16 cellular contexts compared by ENCODE assay signal in genomic region chr1:167202049-167202448, GRCh38. TPM values are rescaled to one million over a fixed set of nuclear protein-coding genes. Genes with fewer than 3 reads are reported as not detected.
DNase-seq lines count a peak whose midpoint lies in the region; FAIRE-seq and TF ChIP-seq lines count a peak whose summit lies in the region.
"Had no signal": no experiment of that assay in that cellular context is flagged by ENCODE, and none has a peak within 500 bp of the region (broad histone marks: within the 10 kb centered on the region; RNA-seq: fewer than 3 reads in every experiment).

No MANE protein-coding gene starts in this region.

- H3K79me1 ChIP-seq in H1 (ENCODE audit: low read depth, low read length) = no peaks in the 10 kb centered on the region

- TF ChIP-seq POLR2A in H1 (IDR thresholded peaks at IDR 0.05; ENCODE audit: control extremely low read depth in 1 of 2, low read depth in 2 of 2, low read length in 2 of 2) = no peak
- no peak for TF ChIP-seq POLR2A in lower leg skin (IDR thresholded peaks at IDR 0.05)

- no peak overlapping the region for H2BK15ac ChIP-seq in H1 (ENCODE audit: low read length)

- H3K27me3 ChIP-seq in HAP-1 (ENCODE audit: low read depth) (no peaks in the 10 kb centered on the region), H1 (replicated peaks in 1 of 4; ENCODE audit: control insufficient read depth in 3 of 4, extremely low read depth in 1 of 4, insufficient read depth in 3 of 4, low read length in 3 of 4) (no peaks in the 10 kb centered on the region)

- TF ChIP-seq RAD21 in H1 (IDR thresholded peaks at IDR 0.05 in 1 of 2, conservative IDR thresholded peaks at IDR 0.05 in 1 of 2; ENCODE audit: low read depth in 2 of 2, low read length in 2 of 2) = no peak

- no peaks in the 10 kb centered on the region for H3K23me2 ChIP-seq in H1 (ENCODE audit: low read depth, low read length)

- H3K4me1 ChIP-seq in HAP-1 (peaks cover 8% of the 10 kb centered on the region), H1 (replicated peaks in 1 of 4; ENCODE audit: control insufficient read depth in 3 of 4, insufficient read depth in 4 of 4, low read length in 3 of 4) (peaks cover 3 to 7% (median 6%) of the 10 kb centered on the region in 4 experiments)

- WGBS in H1 (ENCODE audit: extremely low coverage in 1 of 2, insufficient coverage in 1 of 2, insufficient read length in 1 of 2, insufficient replicate concordance in 2 of 2, low coverage in 1 of 2, low lambda C conversion rate in 2 of 2, missing lambda C conversion rate in 1 of 2), 2 experiments = 85% methylated on average over 3 of the region's 3 CpGs; no CpG with 5 or more reads in 1 of the 2 experiments
- 74 to 75% methylated on average over 3 of the region's 3 CpGs for WGBS in lower leg skin, 2 donors

- H3K4ac ChIP-seq in H1 (replicated peaks; ENCODE audit: insufficient read length, low read depth, low read length) = no peak overlapping the region

- no peak overlapping the region for H2AFZ ChIP-seq in H1 (ENCODE audit: low read length)

- H3K14ac ChIP-seq in H1 (ENCODE audit: insufficient read length) = no peak overlapping the region

- no peak overlapping the region for H2BK20ac ChIP-seq in H1 (ENCODE audit: low read length)

- peak; percentile 45 for FAIRE-seq in H1 (lab: Jason Lieb, UNC)
- FAIRE-seq: A204.1, GM12892, HepG2 had no signal

- H4K5ac ChIP-seq in H1 (ENCODE audit: insufficient read length, low read depth, low read length) = no peak overlapping the region

- no peak overlapping the region for H2AK5ac ChIP-seq in H1 (ENCODE audit: low read depth, low read length)

- intact Hi-C loops in lower leg skin (cut with DNase I; ENCODE audit: low total_unique reads) = no loop called here

- CTCF ChIA-PET in H1 (lab: Charles Lee; ENCODE audit: partially characterized antibody) = interaction anchor here (0.7 to 1.4 kb wide), 6 partner anchors 9 to 78 kb away, joined by 3 to 4 read pairs (median 3); no protein-coding TSS in a partner anchor

- in situ Hi-C loops in HAP-1 (cut with MboI; ENCODE audit: low sequenced_read_pairs) = no loop called here

- H4K91ac ChIP-seq in H1 (replicated peaks; ENCODE audit: insufficient read length, low read length) = no peak overlapping the region

- H2BK120ac ChIP-seq in H1 (replicated peaks; ENCODE audit: low read depth, low read length) = no peak overlapping the region

- H3K27ac ChIP-seq in H1 (ENCODE audit: low read depth, low read length) = no peak overlapping the region
- H3K27ac ChIP-seq: C4-2B had no signal

- no peak overlapping the region for H2BK5ac ChIP-seq in H1 (ENCODE audit: low read depth, low read length)

- no peak overlapping the region for H3K4me2 ChIP-seq in H1 (ENCODE audit: insufficient read depth in 1 of 2, low read depth in 2 of 2, low read length in 2 of 2)

- no peak overlapping the region for H3K18ac ChIP-seq in H1 (ENCODE audit: extremely low read depth, low read length)

- no peaks in the 10 kb centered on the region for H4K20me1 ChIP-seq in H1 (replicated peaks in 1 of 2; ENCODE audit: control insufficient read depth in 1 of 2, insufficient read depth in 2 of 2, low read length in 2 of 2)

- no peaks in the 10 kb centered on the region for H3K79me2 ChIP-seq in H1 (ENCODE audit: control insufficient read depth in 1 of 2, insufficient read depth in 2 of 2, low read length in 2 of 2)

- no peak for TF ChIP-seq EP300 in H1 (IDR thresholded peaks at IDR 0.05; ENCODE audit: borderline replicate concordance in 1 of 2, low read depth in 2 of 2, low read length in 2 of 2)

- H3K9ac ChIP-seq in H1 (replicated peaks in 1 of 4; ENCODE audit: extremely low read depth in 1 of 4, low read depth in 3 of 4, low read length in 3 of 4) = no peak overlapping the region

- POLR2A ChIA-PET in H1 (lab: Charles Lee; ENCODE audit: partially characterized antibody) = interaction anchor here (0.8 to 1.6 kb wide), 2 partner anchors 18 to 45 kb away, joined by 3 to 4 read pairs; partner anchors contain the start of gene POU2F1

- no peak overlapping the region for H4K8ac ChIP-seq in H1 (ENCODE audit: extremely low read depth, insufficient read depth, low read length)

- no peak overlapping the region for H3K4me3 ChIP-seq in HAP-1
- H3K4me3 ChIP-seq in H1 (ENCODE audit: extremely low read depth in 1 of 4, insufficient read depth in 2 of 4, low read depth in 3 of 4, low read length in 4 of 4) = no peak overlapping the region
- no peak overlapping the region for H3K4me3 ChIP-seq in lower leg skin (ENCODE audit: low read depth, poor library complexity, severe bottlenecking)

- H3K56ac ChIP-seq in H1 (replicated peaks; ENCODE audit: insufficient read length, low read depth, low read length) = peak overlapping the region; percentile 47

- H3K9me3 ChIP-seq in HAP-1 = no peaks in the 10 kb centered on the region
- H3K9me3 ChIP-seq in H1 (ENCODE audit: insufficient read depth in 2 of 2, low read depth in 1 of 2, low read length in 1 of 2) = 0 out of 4 replicates have a peak, but pooled peaks cover 0 to 2% of the 10 kb centered on the region in 2 experiments
- H3K9me3 ChIP-seq: Caco-2 had no signal

- DNase-seq in HAP-1 (ENCODE audit: low spot score in 2 of 2) (peak; percentile 42 to 93), NCI-H1048 (lab: John Stamatoyannopoulos, UW) (peak; percentile 20), H1 (ENCODE audit: low read depth in 1 of 2, low spot score in 2 of 2) (no peak), lower leg skin (ENCODE audit: low spot score in 2 of 2) (no peak), NCI-H1436 treated with DMSO at 0.1 percent for 48 hours (lab: John Stamatoyannopoulos, UW) (no peak)
- no peak for DNase-seq in activated CD4-positive, alpha-beta T cell treated with anti-CD3 and anti-CD28 coated beads, Interleukin-2, amount 50 U/mL, for 48 hours
- DNase-seq: AML-193; Caco-2; CD4-positive, alpha-beta T cell; GDM1; GOT3; H9 had no signal

- H2BK12ac ChIP-seq in H1 (ENCODE audit: low read depth, low read length) = no peak overlapping the region

- TF ChIP-seq CTCF in H1 (IDR thresholded peaks at IDR 0.05; ENCODE audit: control extremely low read depth in 1 of 3, insufficient read depth in 1 of 3, low read depth in 1 of 3, low read length in 3 of 3) (no peak), lower leg skin (IDR thresholded peaks at IDR 0.05) (no peak)

- H3K36me3 ChIP-seq in HAP-1 (replicated peaks) = no peaks in the 10 kb centered on the region
- no peaks in the 10 kb centered on the region for H3K36me3 ChIP-seq in H1 (ENCODE audit: control insufficient read depth in 2 of 4, insufficient read depth in 4 of 4, low read length in 3 of 4)

- H3K23ac ChIP-seq in H1 (ENCODE audit: insufficient read length) = no peak overlapping the region

TF ChIP-seq in H1, 55 proteins besides CTCF, POLR2A, EP300 and RAD21:
- TF ChIP-seq GTF2F1 (IDR thresholded peaks at IDR 0.05; ENCODE audit: borderline replicate concordance, low read depth, low read length) = no peak
- TF ChIP-seq RBBP5 (IDR thresholded peaks at IDR 0.05; ENCODE audit: borderline replicate concordance, low read depth, low read length) = no peak
- TF ChIP-seq TAF1 (IDR thresholded peaks at IDR 0.05; ENCODE audit: low read depth, low read length) = no peak
- TF ChIP-seq CHD2 (IDR thresholded peaks at IDR 0.05; ENCODE audit: low read length) = no peak
- no peak for TF ChIP-seq POU5F1 (IDR thresholded peaks at IDR 0.05; ENCODE audit: low read depth, low read length)
- TF ChIP-seq SUZ12 (IDR thresholded peaks at IDR 0.05; ENCODE audit: low read length) = no peak
- TF ChIP-seq CREB1 (IDR thresholded peaks at IDR 0.05) = no peak
- TF ChIP-seq GABPA (IDR thresholded peaks at IDR 0.05; ENCODE audit: borderline replicate concordance, insufficient read depth, low read length) = no peak
- no peak for TF ChIP-seq ASH2L (IDR thresholded peaks at IDR 0.05; ENCODE audit: low read length)
- TF ChIP-seq SP4 (IDR thresholded peaks at IDR 0.05; ENCODE audit: low read length) = no peak

RNA-seq across cellular contexts. Expression of gene POU2F1, which starts 18.6 kb away (rescaled TPM):
- total RNA-seq in H1 (2021; fragmentation: NEBNext Ultra II Directional; extraction: Animal tissue kit (Norgen Biotek cat#: 25700)) = 55.1 and 57.2 TPM in 2 replicates
- polyA plus RNA-seq in H1 (2011; rRNA removed) = 36.2 and 37.0 TPM in 2 replicates
- polyA plus RNA-seq in H1 (2011; cell fraction: cytosol; rRNA removed) = 24.6 TPM
- 87.2 TPM for polyA plus RNA-seq in H1 (2011; cell fraction: nucleus; rRNA removed)
- polyA plus RNA-seq in H1 (2012, experiment 1 of 2) = 15.4 to 21.5 TPM (median 17.3 TPM) in 4 replicates
- polyA plus RNA-seq in H1 (2012, experiment 2 of 2) = 1.7 TPM
- 26.5 TPM for polyA plus RNA-seq in H1 (2013, experiment 1 of 2)
- polyA plus RNA-seq in H1 (2013, experiment 2 of 2) = 21.6 TPM
- 151 and 160 TPM in 2 replicates for polyA minus RNA-seq in H1 (2011; rRNA and poly(A)+ RNA removed)
- 30.0 TPM for polyA minus RNA-seq in H1 (2011; cell fraction: cytosol; rRNA and poly(A)+ RNA removed)
- 113 TPM for polyA minus RNA-seq in H1 (2011; cell fraction: nucleus; rRNA and poly(A)+ RNA removed)
- total RNA-seq in lower leg skin = 10 to 100 TPM in 1 of 4 donors, 1 to 10 TPM in 3; 8.7 to 34.0 (median 9.6) TPM

Comparison
In these comparisons a context has a peak if more than half of its experiments do, and no peak if none do; other contexts are left out.
1. DNase-seq: peak in HAP-1 (2 of 2) and NCI-H1048 (single experiment); none in H1 (0 of 2), lower leg skin (0 of 2), activated CD4-positive, alpha-beta T cell treated with anti-CD3 and anti-CD28 coated beads, Interleukin-2, amount 50 U/mL, for 48 hours (0 of 2) and NCI-H1436 treated with DMSO at 0.1 percent for 48 hours (single experiment).